4 cellular contexts compared by ENCODE assay signal in the genomic region with DNA sequence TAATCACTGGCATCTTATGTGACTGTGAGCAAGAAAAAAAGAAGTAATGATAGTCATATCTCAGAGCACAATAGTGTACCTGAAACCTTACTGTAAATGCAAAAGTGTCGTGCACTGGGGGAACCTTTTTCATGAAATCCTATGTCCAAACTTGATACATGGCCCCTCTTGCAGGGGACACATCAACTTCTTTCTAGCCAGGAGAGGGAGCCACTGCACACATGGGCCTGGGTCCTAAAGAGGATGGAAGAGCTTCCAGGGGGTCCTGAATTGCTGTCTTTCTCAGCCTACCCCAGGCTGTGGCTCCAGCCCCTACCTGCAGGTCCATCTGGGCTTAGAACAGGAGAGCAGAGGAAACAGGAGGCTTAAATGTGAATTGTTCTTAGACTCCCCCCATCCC.
TF ChIP-seq lines count a peak whose summit lies in the region.

No MANE protein-coding gene starts in this region.

TF ChIP-seq in SK-N-SH, 30 proteins besides CTCF, POLR2A, EP300 and RAD21:
- TF ChIP-seq, protein P1, sequence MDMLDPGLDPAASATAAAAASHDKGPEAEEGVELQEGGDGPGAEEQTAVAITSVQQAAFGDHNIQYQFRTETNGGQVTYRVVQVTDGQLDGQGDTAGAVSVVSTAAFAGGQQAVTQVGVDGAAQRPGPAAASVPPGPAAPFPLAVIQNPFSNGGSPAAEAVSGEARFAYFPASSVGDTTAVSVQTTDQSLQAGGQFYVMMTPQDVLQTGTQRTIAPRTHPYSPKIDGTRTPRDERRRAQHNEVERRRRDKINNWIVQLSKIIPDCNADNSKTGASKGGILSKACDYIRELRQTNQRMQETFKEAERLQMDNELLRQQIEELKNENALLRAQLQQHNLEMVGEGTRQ (IDR thresholded peaks at IDR 0.05; ENCODE audit: borderline replicate concordance, low read depth, low read length), result no peak
- TF ChIP-seq TEAD4 (IDR thresholded peaks at IDR 0.05; ENCODE audit: borderline replicate concordance, insufficient read depth), result no peak
- TF ChIP-seq, protein P2, sequence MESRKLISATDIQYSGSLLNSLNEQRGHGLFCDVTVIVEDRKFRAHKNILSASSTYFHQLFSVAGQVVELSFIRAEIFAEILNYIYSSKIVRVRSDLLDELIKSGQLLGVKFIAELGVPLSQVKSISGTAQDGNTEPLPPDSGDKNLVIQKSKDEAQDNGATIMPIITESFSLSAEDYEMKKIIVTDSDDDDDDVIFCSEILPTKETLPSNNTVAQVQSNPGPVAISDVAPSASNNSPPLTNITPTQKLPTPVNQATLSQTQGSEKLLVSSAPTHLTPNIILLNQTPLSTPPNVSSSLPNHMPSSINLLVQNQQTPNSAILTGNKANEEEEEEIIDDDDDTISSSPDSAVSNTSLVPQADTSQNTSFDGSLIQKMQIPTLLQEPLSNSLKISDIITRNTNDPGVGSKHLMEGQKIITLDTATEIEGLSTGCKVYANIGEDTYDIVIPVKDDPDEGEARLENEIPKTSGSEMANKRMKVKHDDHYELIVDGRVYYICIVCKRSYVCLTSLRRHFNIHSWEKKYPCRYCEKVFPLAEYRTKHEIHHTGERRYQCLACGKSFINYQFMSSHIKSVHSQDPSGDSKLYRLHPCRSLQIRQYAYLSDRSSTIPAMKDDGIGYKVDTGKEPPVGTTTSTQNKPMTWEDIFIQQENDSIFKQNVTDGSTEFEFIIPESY (IDR thresholded peaks at IDR 0.05; ENCODE audit: borderline replicate concordance, low read depth), result no peak

TF ChIP-seq in SK-N-SH treated with all-trans-retinoic acid at 6 μM for 48 hours, 23 proteins besides CTCF, POLR2A, EP300 and RAD21:
- TF ChIP-seq ZNF70 (CRISPR knock-in tag; IDR thresholded peaks at IDR 0.05), result no peak
- TF ChIP-seq, protein P3, sequence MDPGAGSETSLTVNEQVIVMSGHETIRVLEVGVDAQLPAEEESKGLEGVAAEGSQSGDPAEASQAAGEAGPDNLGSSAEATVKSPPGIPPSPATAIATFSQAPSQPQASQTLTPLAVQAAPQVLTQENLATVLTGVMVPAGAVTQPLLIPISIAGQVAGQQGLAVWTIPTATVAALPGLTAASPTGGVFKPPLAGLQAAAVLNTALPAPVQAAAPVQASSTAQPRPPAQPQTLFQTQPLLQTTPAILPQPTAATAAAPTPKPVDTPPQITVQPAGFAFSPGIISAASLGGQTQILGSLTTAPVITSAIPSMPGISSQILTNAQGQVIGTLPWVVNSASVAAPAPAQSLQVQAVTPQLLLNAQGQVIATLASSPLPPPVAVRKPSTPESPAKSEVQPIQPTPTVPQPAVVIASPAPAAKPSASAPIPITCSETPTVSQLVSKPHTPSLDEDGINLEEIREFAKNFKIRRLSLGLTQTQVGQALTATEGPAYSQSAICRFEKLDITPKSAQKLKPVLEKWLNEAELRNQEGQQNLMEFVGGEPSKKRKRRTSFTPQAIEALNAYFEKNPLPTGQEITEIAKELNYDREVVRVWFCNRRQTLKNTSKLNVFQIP (CRISPR knock-in tag; IDR thresholded peaks at IDR 0.05; ENCODE audit: borderline replicate concordance, low read depth), result no peak
- TF ChIP-seq OSR1 (CRISPR knock-in tag; IDR thresholded peaks at IDR 0.05), result no peak
- no peak for TF ChIP-seq SNAI2 (CRISPR knock-in tag; IDR thresholded peaks at IDR 0.05)
- no peak for TF ChIP-seq PPARA (CRISPR knock-in tag; IDR thresholded peaks at IDR 0.05; ENCODE audit: borderline replicate concordance)
- TF ChIP-seq, protein P4, sequence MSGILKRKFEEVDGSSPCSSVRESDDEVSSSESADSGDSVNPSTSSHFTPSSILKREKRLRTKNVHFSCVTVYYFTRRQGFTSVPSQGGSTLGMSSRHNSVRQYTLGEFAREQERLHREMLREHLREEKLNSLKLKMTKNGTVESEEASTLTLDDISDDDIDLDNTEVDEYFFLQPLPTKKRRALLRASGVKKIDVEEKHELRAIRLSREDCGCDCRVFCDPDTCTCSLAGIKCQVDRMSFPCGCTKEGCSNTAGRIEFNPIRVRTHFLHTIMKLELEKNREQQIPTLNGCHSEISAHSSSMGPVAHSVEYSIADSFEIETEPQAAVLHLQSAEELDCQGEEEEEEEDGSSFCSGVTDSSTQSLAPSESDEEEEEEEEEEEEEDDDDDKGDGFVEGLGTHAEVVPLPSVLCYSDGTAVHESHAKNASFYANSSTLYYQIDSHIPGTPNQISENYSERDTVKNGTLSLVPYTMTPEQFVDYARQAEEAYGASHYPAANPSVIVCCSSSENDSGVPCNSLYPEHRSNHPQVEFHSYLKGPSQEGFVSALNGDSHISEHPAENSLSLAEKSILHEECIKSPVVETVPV (CRISPR knock-in tag; IDR thresholded peaks at IDR 0.05), result no peak
- no peak for TF ChIP-seq ARNTL (CRISPR knock-in tag; IDR thresholded peaks at IDR 0.05; ENCODE audit: borderline replicate concordance, low read depth)
- TF ChIP-seq, protein P5, sequence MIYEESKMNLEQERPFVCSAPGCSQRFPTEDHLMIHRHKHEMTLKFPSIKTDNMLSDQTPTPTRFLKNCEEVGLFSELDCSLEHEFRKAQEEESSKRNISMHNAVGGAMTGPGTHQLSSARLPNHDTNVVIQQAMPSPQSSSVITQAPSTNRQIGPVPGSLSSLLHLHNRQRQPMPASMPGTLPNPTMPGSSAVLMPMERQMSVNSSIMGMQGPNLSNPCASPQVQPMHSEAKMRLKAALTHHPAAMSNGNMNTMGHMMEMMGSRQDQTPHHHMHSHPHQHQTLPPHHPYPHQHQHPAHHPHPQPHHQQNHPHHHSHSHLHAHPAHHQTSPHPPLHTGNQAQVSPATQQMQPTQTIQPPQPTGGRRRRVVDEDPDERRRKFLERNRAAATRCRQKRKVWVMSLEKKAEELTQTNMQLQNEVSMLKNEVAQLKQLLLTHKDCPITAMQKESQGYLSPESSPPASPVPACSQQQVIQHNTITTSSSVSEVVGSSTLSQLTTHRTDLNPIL (CRISPR knock-in tag; IDR thresholded peaks at IDR 0.05; ENCODE audit: low read depth), result no peak

TF ChIP-seq in HCT116, 20 proteins besides CTCF, POLR2A, EP300 and RAD21:
- TF ChIP-seq CBX3 (IDR thresholded peaks at IDR 0.05; ENCODE audit: low read depth) (no peak), POLR2AphosphoS5 (IDR thresholded peaks at IDR 0.05; ENCODE audit: low read depth, low read length) (no peak), YY1 (IDR thresholded peaks at IDR 0.05; ENCODE audit: extremely low read depth, insufficient replicate concordance, low read depth, low read length) (no peak), TCF7L2 (IDR thresholded peaks at IDR 0.05; ENCODE audit: borderline replicate concordance, extremely low read depth, insufficient read depth, insufficient read length) (no peak), ZFX (IDR thresholded peaks at IDR 0.05) (no peak), SP1 (IDR thresholded peaks at IDR 0.05; ENCODE audit: low read depth) (no peak), EZH2phosphoT487 (IDR thresholded peaks at IDR 0.05; ENCODE audit: borderline replicate concordance) (no peak), SIN3A (IDR thresholded peaks at IDR 0.05; ENCODE audit: low read depth) (no peak), FOSL1 (IDR thresholded peaks at IDR 0.05; ENCODE audit: low read depth) (no peak), SRF (IDR thresholded peaks at IDR 0.05; ENCODE audit: low read depth) (no peak), EGR1 (IDR thresholded peaks at IDR 0.05; ENCODE audit: low read depth) (no peak), EZH2 (IDR thresholded peaks at IDR 0.05) (no peak), JUND (IDR thresholded peaks at IDR 0.05) (no peak), CEBPB (IDR thresholded peaks at IDR 0.05; ENCODE audit: low read depth) (no peak)
- TF ChIP-seq, protein P6, sequence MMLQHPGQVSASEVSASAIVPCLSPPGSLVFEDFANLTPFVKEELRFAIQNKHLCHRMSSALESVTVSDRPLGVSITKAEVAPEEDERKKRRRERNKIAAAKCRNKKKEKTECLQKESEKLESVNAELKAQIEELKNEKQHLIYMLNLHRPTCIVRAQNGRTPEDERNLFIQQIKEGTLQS (IDR thresholded peaks at IDR 0.05), result no peak
- TF ChIP-seq, protein P7, sequence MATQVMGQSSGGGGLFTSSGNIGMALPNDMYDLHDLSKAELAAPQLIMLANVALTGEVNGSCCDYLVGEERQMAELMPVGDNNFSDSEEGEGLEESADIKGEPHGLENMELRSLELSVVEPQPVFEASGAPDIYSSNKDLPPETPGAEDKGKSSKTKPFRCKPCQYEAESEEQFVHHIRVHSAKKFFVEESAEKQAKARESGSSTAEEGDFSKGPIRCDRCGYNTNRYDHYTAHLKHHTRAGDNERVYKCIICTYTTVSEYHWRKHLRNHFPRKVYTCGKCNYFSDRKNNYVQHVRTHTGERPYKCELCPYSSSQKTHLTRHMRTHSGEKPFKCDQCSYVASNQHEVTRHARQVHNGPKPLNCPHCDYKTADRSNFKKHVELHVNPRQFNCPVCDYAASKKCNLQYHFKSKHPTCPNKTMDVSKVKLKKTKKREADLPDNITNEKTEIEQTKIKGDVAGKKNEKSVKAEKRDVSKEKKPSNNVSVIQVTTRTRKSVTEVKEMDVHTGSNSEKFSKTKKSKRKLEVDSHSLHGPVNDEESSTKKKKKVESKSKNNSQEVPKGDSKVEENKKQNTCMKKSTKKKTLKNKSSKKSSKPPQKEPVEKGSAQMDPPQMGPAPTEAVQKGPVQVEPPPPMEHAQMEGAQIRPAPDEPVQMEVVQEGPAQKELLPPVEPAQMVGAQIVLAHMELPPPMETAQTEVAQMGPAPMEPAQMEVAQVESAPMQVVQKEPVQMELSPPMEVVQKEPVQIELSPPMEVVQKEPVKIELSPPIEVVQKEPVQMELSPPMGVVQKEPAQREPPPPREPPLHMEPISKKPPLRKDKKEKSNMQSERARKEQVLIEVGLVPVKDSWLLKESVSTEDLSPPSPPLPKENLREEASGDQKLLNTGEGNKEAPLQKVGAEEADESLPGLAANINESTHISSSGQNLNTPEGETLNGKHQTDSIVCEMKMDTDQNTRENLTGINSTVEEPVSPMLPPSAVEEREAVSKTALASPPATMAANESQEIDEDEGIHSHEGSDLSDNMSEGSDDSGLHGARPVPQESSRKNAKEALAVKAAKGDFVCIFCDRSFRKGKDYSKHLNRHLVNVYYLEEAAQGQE (IDR thresholded peaks at IDR 0.05; ENCODE audit: low read depth), result no peak
- TF ChIP-seq, protein P8, sequence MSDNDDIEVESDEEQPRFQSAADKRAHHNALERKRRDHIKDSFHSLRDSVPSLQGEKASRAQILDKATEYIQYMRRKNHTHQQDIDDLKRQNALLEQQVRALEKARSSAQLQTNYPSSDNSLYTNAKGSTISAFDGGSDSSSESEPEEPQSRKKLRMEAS (IDR thresholded peaks at IDR 0.05), result no peak

TF ChIP-seq in K562, 482 proteins besides CTCF, POLR2A, EP300 and RAD21:
- TF ChIP-seq, protein P9, sequence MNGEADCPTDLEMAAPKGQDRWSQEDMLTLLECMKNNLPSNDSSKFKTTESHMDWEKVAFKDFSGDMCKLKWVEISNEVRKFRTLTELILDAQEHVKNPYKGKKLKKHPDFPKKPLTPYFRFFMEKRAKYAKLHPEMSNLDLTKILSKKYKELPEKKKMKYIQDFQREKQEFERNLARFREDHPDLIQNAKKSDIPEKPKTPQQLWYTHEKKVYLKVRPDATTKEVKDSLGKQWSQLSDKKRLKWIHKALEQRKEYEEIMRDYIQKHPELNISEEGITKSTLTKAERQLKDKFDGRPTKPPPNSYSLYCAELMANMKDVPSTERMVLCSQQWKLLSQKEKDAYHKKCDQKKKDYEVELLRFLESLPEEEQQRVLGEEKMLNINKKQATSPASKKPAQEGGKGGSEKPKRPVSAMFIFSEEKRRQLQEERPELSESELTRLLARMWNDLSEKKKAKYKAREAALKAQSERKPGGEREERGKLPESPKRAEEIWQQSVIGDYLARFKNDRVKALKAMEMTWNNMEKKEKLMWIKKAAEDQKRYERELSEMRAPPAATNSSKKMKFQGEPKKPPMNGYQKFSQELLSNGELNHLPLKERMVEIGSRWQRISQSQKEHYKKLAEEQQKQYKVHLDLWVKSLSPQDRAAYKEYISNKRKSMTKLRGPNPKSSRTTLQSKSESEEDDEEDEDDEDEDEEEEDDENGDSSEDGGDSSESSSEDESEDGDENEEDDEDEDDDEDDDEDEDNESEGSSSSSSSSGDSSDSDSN (IDR thresholded peaks at IDR 0.05; ENCODE audit: borderline replicate concordance in 1 of 2, low read depth in 2 of 2, low read length in 2 of 2), result no peak
- TF ChIP-seq ILK (tag; IDR thresholded peaks at IDR 0.05; ENCODE audit: borderline replicate concordance, low read depth), result no peak
- TF ChIP-seq ZNF57 (CRISPR knock-in tag; IDR thresholded peaks at IDR 0.05), result no peak
- no peak for TF ChIP-seq SMARCE1 (IDR thresholded peaks at IDR 0.05)
- TF ChIP-seq SMC3 (conservative IDR thresholded peaks at IDR 0.05; ENCODE audit: insufficient read depth, low read depth, low read length), result 0 out of 2 replicates have a peak, but pooled peaks have one; percentile 17
- TF ChIP-seq RBBP5 (IDR thresholded peaks at IDR 0.05; ENCODE audit: borderline replicate concordance, insufficient read depth, low read length, poor library complexity, severe bottlenecking), result no peak
- no peak for TF ChIP-seq ZNF212 (CRISPR knock-in tag; IDR thresholded peaks at IDR 0.05)
- TF ChIP-seq PHF8 (IDR thresholded peaks at IDR 0.05; ENCODE audit: borderline replicate concordance, low read length), result no peak
